ENCODE assay signal across 8 cellular contexts in the genomic region with DNA sequence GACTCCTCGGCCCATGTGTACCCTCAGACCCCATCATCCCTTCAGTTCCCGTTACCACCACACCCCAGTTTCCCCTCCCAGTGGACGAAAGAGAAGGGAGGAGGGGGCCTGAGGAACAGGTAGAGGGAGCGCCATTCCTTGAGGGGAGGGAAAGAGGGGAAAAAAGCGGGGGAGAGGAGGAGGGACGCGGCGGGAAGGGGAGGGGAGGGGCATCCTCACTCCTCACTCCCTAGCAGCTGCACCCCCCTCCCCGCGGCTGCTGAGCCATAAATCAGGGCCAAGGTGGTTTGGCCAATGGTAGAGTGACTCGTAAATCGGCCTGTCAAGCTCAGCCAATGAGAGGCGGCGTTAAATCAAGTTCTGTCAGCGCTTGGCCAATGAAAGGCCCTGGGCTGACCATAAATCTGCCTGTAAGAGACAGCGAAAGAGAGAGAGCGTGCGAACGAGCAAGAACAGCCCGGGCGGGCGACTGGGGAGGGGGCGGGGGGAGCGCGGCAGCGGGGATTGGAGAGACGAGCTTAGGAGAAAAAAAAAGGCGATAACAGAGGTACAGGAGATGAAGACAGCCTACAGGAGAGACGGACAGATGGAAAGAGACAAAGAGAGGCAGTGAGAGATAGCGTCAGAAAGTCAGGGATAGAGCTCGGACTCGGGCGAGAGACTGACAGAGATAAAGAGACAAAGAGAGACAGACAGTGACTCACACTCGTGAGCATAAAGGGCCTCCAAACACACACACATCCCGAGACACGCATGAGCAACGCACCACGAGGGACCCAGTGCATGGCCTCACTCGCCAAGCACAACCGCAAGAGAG. TPM values are rescaled to one million over a fixed set of nuclear protein-coding genes. Genes with fewer than 3 reads are reported as not detected.
DNase-seq lines count a peak whose midpoint lies in the region; ATAC-seq and TF ChIP-seq lines count a peak whose summit lies in the region.

No MANE protein-coding gene starts in this region.

- H3K4me3 ChIP-seq in GM12865 (ENCODE audit: low read depth, low read length), result peak overlapping the region; percentile 93
- H3K4me3 ChIP-seq in heart left ventricle, result peak overlapping the region; percentile 24 to 86 (median 68)

- H3K36me3 Mint-ChIP-seq in activated naive CD8-positive, alpha-beta T cell treated with anti-CD3 and anti-CD28 coated beads, Interleukin-2, amount 50 U/mL, for 24 hours (ENCODE audit: low read depth), result no peaks in the 10 kb centered on the region
- H3K36me3 Mint-ChIP-seq in type B pancreatic cell, result no peaks in the 10 kb centered on the region

- TF ChIP-seq CTCF in GM12865 (IDR thresholded peaks at IDR 0.05; ENCODE audit: insufficient read depth, low read depth, low read length, missing control alignments) (no peak), heart left ventricle (IDR thresholded peaks at IDR 0.05) (no peak), type B pancreatic cell (conservative IDR thresholded peaks at IDR 0.05) (no peak)

- H3K9me3 Mint-ChIP-seq in activated naive CD8-positive, alpha-beta T cell treated with anti-CD3 and anti-CD28 coated beads, Interleukin-2, amount 50 U/mL, for 24 hours, result no peaks in the 10 kb centered on the region
- no peaks in the 10 kb centered on the region for H3K9me3 Mint-ChIP-seq in type B pancreatic cell

- H3K27ac Mint-ChIP-seq in activated naive CD8-positive, alpha-beta T cell treated with anti-CD3 and anti-CD28 coated beads, Interleukin-2, amount 50 U/mL, for 24 hours, result no peak overlapping the region
- no peak overlapping the region for H3K27ac Mint-ChIP-seq in type B pancreatic cell

- peak overlapping the region; percentile 53 to 96 (median 90) for H3K27ac ChIP-seq in heart left ventricle

- no peaks in the 10 kb centered on the region for H3K36me3 ChIP-seq in heart left ventricle

- ATAC-seq in HG02759 (IDR thresholded peaks at IDR 0.05; ENCODE audit: unreplicated experiment) (peak; percentile 97), heart left ventricle (peak; percentile 95 to 97 (median 97))
- peak; percentile 97 for ATAC-seq in activated naive CD8-positive, alpha-beta T cell treated with anti-CD3 and anti-CD28 coated beads, Interleukin-2, amount 50 U/mL, for 24 hours

- H3K9me3 ChIP-seq in heart left ventricle, result no peaks in the 10 kb centered on the region

- WGBS in heart left ventricle, 4 donors, result 0 to 2% (median 1%) methylated on average over 40 of the region's 40 CpGs

- TF ChIP-seq POLR2A in heart left ventricle (IDR thresholded peaks at IDR 0.05), result peak in 1 of 2 donors; percentile 56

- no peaks in the 10 kb centered on the region for H3K27me3 ChIP-seq in heart left ventricle

- intact Hi-C loops in heart left ventricle (cut with DNase I), result loop anchor here in 5 of 10 donors (1.0 to 10.0 kb wide), 8 partner anchors 34 to 142 kb away; a partner anchor contains a TSS

- no peak overlapping the region for H3K4me3 Mint-ChIP-seq in activated naive CD8-positive, alpha-beta T cell treated with anti-CD3 and anti-CD28 coated beads, Interleukin-2, amount 50 U/mL, for 24 hours
- H3K4me3 Mint-ChIP-seq in type B pancreatic cell, result no peak overlapping the region

- DNase-seq in GM12865 (ENCODE audit: low read depth) (peak; percentile 99), NCI-H128 (lab: John Stamatoyannopoulos, UW; ENCODE audit: unreplicated experiment) (peak; percentile 95), SKM-1 treated with dmso at 0.1 percent for 144 hours (lab: John Stamatoyannopoulos, UW; ENCODE audit: unreplicated experiment) (peak; percentile 69), heart left ventricle (peak; percentile 95 to 98 (median 97)), pons (ENCODE audit: low spot score) (peak; percentile 100), type B pancreatic cell (ENCODE audit: extremely low spot score, unreplicated experiment) (peak; percentile 96)
- DNase-seq in activated naive CD8-positive, alpha-beta T cell treated with anti-CD3 and anti-CD28 coated beads, Interleukin-2, amount 50 U/mL, for 24 hours, result peak; percentile 86

- no peaks in the 10 kb centered on the region for H3K27me3 Mint-ChIP-seq in activated naive CD8-positive, alpha-beta T cell treated with anti-CD3 and anti-CD28 coated beads, Interleukin-2, amount 50 U/mL, for 24 hours
- H3K27me3 Mint-ChIP-seq in type B pancreatic cell, result peaks cover 7% of the 10 kb centered on the region

- H3K4me1 Mint-ChIP-seq in activated naive CD8-positive, alpha-beta T cell treated with anti-CD3 and anti-CD28 coated beads, Interleukin-2, amount 50 U/mL, for 24 hours, result peaks cover 11% of the 10 kb centered on the region
- H3K4me1 Mint-ChIP-seq in type B pancreatic cell (ENCODE audit: unreplicated experiment), result peaks cover 38% of the 10 kb centered on the region

- H3K4me1 ChIP-seq in heart left ventricle, result peaks cover 0 to 43% (median 13%) of the 10 kb centered on the region in 12 donors

RNA-seq across cellular contexts. Expression of a gene that starts 5.1 kb away (rescaled TPM):
- 1 to 10 TPM in 2 of 9 donors, under 1 TPM in 2, not detected in 5; 0.21 to 4.4 (median 0.94) TPM for total RNA-seq in heart left ventricle
- under 1 TPM in 1 of 2 donors, not detected in 1; 0.37 TPM for polyA plus RNA-seq in heart left ventricle
- total RNA-seq in type B pancreatic cell (ENCODE audit: low replicate concordance), result not detected in 2 replicates

RNA-seq across cellular contexts. Expression of a gene that starts 25.4 kb away (rescaled TPM):
- total RNA-seq in heart left ventricle (10 to 100 TPM in 4 of 9 donors, 1 to 10 TPM in 5; 3.6 to 22.7 (median 6.7) TPM), type B pancreatic cell (ENCODE audit: low replicate concordance) (29.5 and 47.3 TPM in 2 replicates)
- 1 to 10 TPM; 5.3 TPM for polyA plus RNA-seq in heart left ventricle

RNA-seq across cellular contexts. Expression of a gene that starts 34.2 kb away (rescaled TPM):
- total RNA-seq in heart left ventricle, result 100 to 1,000 TPM; 112 to 146 (median 125) TPM
- 100 to 1,000 TPM in 1 of 2 donors, 10 to 100 TPM in 1; 77.3 to 142 TPM for polyA plus RNA-seq in heart left ventricle
- 196 and 229 TPM in 2 replicates for total RNA-seq in type B pancreatic cell (ENCODE audit: low replicate concordance)

RNA-seq across cellular contexts. Expression of a gene that starts 58.3 kb away (rescaled TPM):
- total RNA-seq in heart left ventricle, result 1 to 10 TPM in 2 of 9 donors, under 1 TPM in 5, not detected in 2; 0.21 to 1.7 (median 0.63) TPM
- polyA plus RNA-seq in heart left ventricle, result under 1 TPM; 0.38 to 0.51 TPM
- 0.24 and 0.65 TPM in 2 replicates for total RNA-seq in type B pancreatic cell (ENCODE audit: low replicate concordance)

RNA-seq across cellular contexts. Expression of a gene that starts 59.9 kb away (rescaled TPM):
- total RNA-seq in heart left ventricle (100 to 1,000 TPM in 2 of 9 donors, 10 to 100 TPM in 7; 41.6 to 128 (median 55.0) TPM), type B pancreatic cell (ENCODE audit: low replicate concordance) (2.5 and 25.9 TPM in 2 replicates)
- 100 to 1,000 TPM in 1 of 2 donors, 10 to 100 TPM in 1; 33.2 to 301 TPM for polyA plus RNA-seq in heart left ventricle

Comparison
In these comparisons a context has a peak if more than half of its experiments do, and no peak if none do; other contexts are left out.
1. Peak in every context shown above with its lines: DNase-seq, ATAC-seq, H3K4me3 ChIP-seq and H3K27ac ChIP-seq.